In genomic region chr3:124774841-124775402, GRCh38 we compare ENCODE assay signal across 16 cellular contexts. TPM values are rescaled to one million over a fixed set of nuclear protein-coding genes. Genes with fewer than 3 reads are reported as not detected.
A peak's percentile ranks its signal among the peaks of the same experiment; 100 is the strongest.
DNase-seq lines count a peak whose midpoint lies in the region; ATAC-seq and TF ChIP-seq lines count a peak whose summit lies in the region.
"Had no signal": no experiment of that assay in that cellular context is flagged by ENCODE, and none has a peak within 500 bp of the region (broad histone marks: within the 10 kb centered on the region; RNA-seq: fewer than 3 reads in every experiment).

No MANE protein-coding gene starts in this region.

- H3K4me2 ChIP-seq in mesenchymal stem cell (ENCODE audit: low read length, poor library complexity, severe bottlenecking): no peak overlapping the region

- peaks cover 3% of the 10 kb centered on the region for H3K27me3 Mint-ChIP-seq in brain

- no peak overlapping the region for H3K23ac ChIP-seq in mesenchymal stem cell (ENCODE audit: low read length in 2 of 2)

- H3K36me3 ChIP-seq in HUES6 (ENCODE audit: control insufficient read depth, insufficient read depth, low read length) (peaks cover 82% of the 10 kb centered on the region), mesenchymal stem cell (ENCODE audit: control insufficient read depth in 1 of 2, insufficient read depth in 2 of 2, low read depth in 1 of 2, low read length in 2 of 2) (peaks cover 48 to 67% of the 10 kb centered on the region in 2 experiments), subcutaneous abdominal adipose tissue (ENCODE audit: control insufficient read depth in 5 of 5, insufficient read depth in 5 of 5, low read length in 5 of 5) (peaks cover 0 to 51% (median 21%) of the 10 kb centered on the region in 5 donors)

- H2BK120ac ChIP-seq in mesenchymal stem cell (ENCODE audit: low read depth, low read length): peak overlapping the region; percentile 66

- peak overlapping the region; percentile 86 for H2AK5ac ChIP-seq in mesenchymal stem cell (ENCODE audit: low read length, severe bottlenecking)

- H3K9me3 Mint-ChIP-seq in brain: no peaks in the 10 kb centered on the region
- H3K9me3 Mint-ChIP-seq: activated CD4-positive, alpha-beta memory T cell treated with anti-CD3 and anti-CD28 coated beads for 36 hours; activated T-helper 2 cell treated with anti-CD3 and anti-CD28 coated beads, Interferon-gamma antibody, Interleukin-2, Interleukin-4, amounts not matched to agents 10 μg/mL and 5 μg/mL and 100 μg/mL, durations not matched to agents 14 hours and 24 hours and 36 hours; CD8-positive, alpha-beta T cell; memory B cell had no signal

- H3K27ac ChIP-seq in HUES6 (ENCODE audit: low read depth, low read length): peak overlapping the region; percentile 41; the same call in 1 of the 2 replicates
- H3K27ac ChIP-seq in mesenchymal stem cell (ENCODE audit: low read length, poor library complexity, severe bottlenecking): peak overlapping the region; percentile 87
- peak overlapping the region; percentile 83 for H3K27ac ChIP-seq in subcutaneous abdominal adipose tissue (ENCODE audit: low read depth, low read length)

- H2BK12ac ChIP-seq in mesenchymal stem cell (ENCODE audit: low read length in 2 of 2): peak overlapping the region; percentile 85 to 89

- peaks cover 90% of the 10 kb centered on the region for H3K4me1 Mint-ChIP-seq in brain

- no peak for ATAC-seq in GM19351 (IDR thresholded peaks at IDR 0.05; ENCODE audit: unreplicated experiment)
- ATAC-seq: CD8-positive, alpha-beta T cell had no signal

- H4K91ac ChIP-seq in mesenchymal stem cell (ENCODE audit: low read length): peak overlapping the region; percentile 65

- peak overlapping the region; percentile 75 for H2BK15ac ChIP-seq in mesenchymal stem cell (ENCODE audit: low read depth, poor library complexity, severe bottlenecking)

- no peaks in the 10 kb centered on the region for H3K36me3 Mint-ChIP-seq in brain
- H3K36me3 Mint-ChIP-seq: activated CD4-positive, alpha-beta memory T cell treated with anti-CD3 and anti-CD28 coated beads for 36 hours; CD8-positive, alpha-beta T cell; memory B cell had no signal

- H3K27ac Mint-ChIP-seq in brain: peak overlapping the region in 4 of 5 experiments; percentile 64 to 78 (median 70)
- H3K27ac Mint-ChIP-seq: activated CD4-positive, alpha-beta memory T cell treated with anti-CD3 and anti-CD28 coated beads for 36 hours; activated T-helper 2 cell treated with anti-CD3 and anti-CD28 coated beads, Interferon-gamma antibody, Interleukin-2, Interleukin-4, amounts not matched to agents 10 μg/mL and 5 μg/mL and 100 μg/mL, durations not matched to agents 14 hours and 24 hours and 36 hours; CD8-positive, alpha-beta T cell; memory B cell had no signal

- H3K9me3 ChIP-seq in HUES6 (ENCODE audit: control insufficient read depth, insufficient read depth, low read depth, low read length) (no peaks in the 10 kb centered on the region), mesenchymal stem cell (ENCODE audit: control insufficient read depth, low read length) (no peaks in the 10 kb centered on the region), subcutaneous abdominal adipose tissue (ENCODE audit: control insufficient read depth in 5 of 5, low read length in 5 of 5) (no peaks in the 10 kb centered on the region)

- H3K4me3 ChIP-seq in HUES6 (ENCODE audit: low read depth, low read length): no peak overlapping the region
- no peak overlapping the region for H3K4me3 ChIP-seq in mesenchymal stem cell (ENCODE audit: insufficient read depth in 1 of 2, low read depth in 1 of 2, low read length in 2 of 2)
- no peak overlapping the region for H3K4me3 ChIP-seq in subcutaneous abdominal adipose tissue (ENCODE audit: low read depth in 1 of 5, low read length in 5 of 5)

- H3K9ac ChIP-seq in HUES6 (ENCODE audit: low read length) (peak overlapping the region; percentile 63), mesenchymal stem cell (ENCODE audit: low read length) (peak overlapping the region; percentile 18), subcutaneous abdominal adipose tissue (ENCODE audit: low read length in 5 of 5) (no peak overlapping the region)

- peaks cover 48% of the 10 kb centered on the region for H3K79me1 ChIP-seq in mesenchymal stem cell (replicated peaks; ENCODE audit: low read length, poor library complexity, severe bottlenecking)

- H2BK5ac ChIP-seq in mesenchymal stem cell (ENCODE audit: low read depth, low read length, poor library complexity, severe bottlenecking): no peak overlapping the region

- peak overlapping the region; percentile 17 to 40 for H3K4ac ChIP-seq in mesenchymal stem cell (ENCODE audit: low read depth in 1 of 2, low read length in 2 of 2)

- peak overlapping the region; percentile 13 to 94 for H3K18ac ChIP-seq in mesenchymal stem cell (ENCODE audit: low read depth in 1 of 2, low read length in 2 of 2)

- TF ChIP-seq CTCF in brain (conservative IDR thresholded peaks at IDR 0.05): no peak

- no peak overlapping the region for H3K4me3 Mint-ChIP-seq in brain
- H3K4me3 Mint-ChIP-seq: activated CD4-positive, alpha-beta memory T cell treated with anti-CD3 and anti-CD28 coated beads for 36 hours; CD8-positive, alpha-beta T cell; memory B cell had no signal

- peak overlapping the region; percentile 78 for H4K8ac ChIP-seq in mesenchymal stem cell (ENCODE audit: low read length)

- peak overlapping the region in 1 of 2 experiments; percentile 56 for H3K14ac ChIP-seq in mesenchymal stem cell (ENCODE audit: low read length in 2 of 2)

- H3K27me3 ChIP-seq in HUES6 (ENCODE audit: control insufficient read depth, insufficient read depth, low read length) (no peaks in the 10 kb centered on the region), mesenchymal stem cell (ENCODE audit: control insufficient read depth in 1 of 2, insufficient read depth in 1 of 2, low read length in 2 of 2) (no peaks in the 10 kb centered on the region), subcutaneous abdominal adipose tissue (ENCODE audit: control insufficient read depth in 5 of 5, insufficient read depth in 4 of 5, low read length in 5 of 5) (no peaks in the 10 kb centered on the region)

- H3K4me1 ChIP-seq in HUES6 (ENCODE audit: control insufficient read depth, insufficient read depth, low read length) (peaks cover 68% of the 10 kb centered on the region), mesenchymal stem cell (ENCODE audit: control insufficient read depth, insufficient read depth, low read depth, low read length) (peaks cover 46% of the 10 kb centered on the region), subcutaneous abdominal adipose tissue (ENCODE audit: control insufficient read depth in 5 of 5, insufficient read depth in 5 of 5, low read length in 5 of 5) (peaks cover 12 to 78% (median 71%) of the 10 kb centered on the region in 5 donors)

- no peak overlapping the region for H2AFZ ChIP-seq in mesenchymal stem cell (ENCODE audit: low read depth, low read length)

- 83% methylated on average over 7 of the region's 7 CpGs for WGBS in mesenchymal stem cell

- DNase-seq in mesenchymal stem cell (no peak), NCI-H524 (lab: John Stamatoyannopoulos, UW) (no peak), NCI-H748 treated with DMSO at 0.1 percent for 48 hours (lab: John Stamatoyannopoulos, UW) (no peak)
- DNase-seq: activated CD4-positive, alpha-beta memory T cell treated with anti-CD3 and anti-CD28 coated beads for 36 hours; CD8-positive, alpha-beta T cell; hippocampal formation; NCI-H1930; NCI-H774; SIG-M5; stimulated activated CD4-positive, alpha-beta T cell treated with anti-CD3 and anti-CD28 coated beads, Interleukin-2, amount 100 ng/mL, for 48 hours had no signal

RNA-seq across cellular contexts. Expression of gene UMPS, which starts 44.7 kb away (rescaled TPM):
- 14.5 TPM for polyA plus RNA-seq in brain (ENCODE audit: insufficient read depth, low read depth, low replicate concordance)
- 10.5 TPM for polyA plus RNA-seq in mesenchymal stem cell (2013, experiment 1 of 2)
- 10.9 TPM for polyA plus RNA-seq in mesenchymal stem cell (2013, experiment 2 of 2)

Comparison
In these comparisons a context has a peak if more than half of its experiments do, and no peak if none do; other contexts are left out.
1. H3K9ac ChIP-seq: peak in HUES6 (single experiment) and mesenchymal stem cell (single experiment); none in subcutaneous abdominal adipose tissue (0 of 5).
2. Peak in every context shown above with its lines, with median percentiles within 50 percentile points of each other: H3K27ac ChIP-seq.